1 cellular context compared by ENCODE assay signal in genomic region chr13:26605845-26606244, GRCh38.
TF ChIP-seq lines count a peak whose summit lies in the region.

No MANE protein-coding gene starts in this region.

TF ChIP-seq in A549, 52 proteins besides CTCF, POLR2A, EP300 and RAD21 (continued from another document):
- TF ChIP-seq PBX3 (IDR thresholded peaks at IDR 0.05) (no peak), HOXB5 (CRISPR knock-in tag; IDR thresholded peaks at IDR 0.05) (no peak), RCOR1 (IDR thresholded peaks at IDR 0.05; ENCODE audit: low read depth, low read length) (no peak), ATOH8 (CRISPR knock-in tag; IDR thresholded peaks at IDR 0.05; ENCODE audit: low read depth) (no peak)
TF ChIP-seq in A549: peak in this region for 0.
